Comparison of ENCODE assay signal across 13 cellular contexts in the genomic region with DNA sequence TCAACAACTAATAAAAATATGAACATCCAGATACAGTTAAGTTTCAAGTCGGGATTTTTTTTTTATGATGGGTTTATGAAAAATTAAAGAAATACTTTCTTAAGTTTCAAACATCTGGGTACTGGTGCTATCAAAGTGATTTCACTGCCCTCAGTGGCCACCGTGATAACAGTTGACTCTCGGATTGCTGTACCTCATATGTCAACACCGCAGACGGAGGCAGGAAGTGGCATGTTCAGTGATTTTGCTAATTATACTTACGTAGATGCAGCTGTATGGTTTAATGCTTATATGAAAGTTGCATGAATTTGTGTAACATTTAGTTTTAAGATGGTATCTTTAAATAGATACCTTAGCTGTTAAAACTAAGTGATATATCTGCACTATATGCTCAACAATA. TPM values are rescaled to one million over a fixed set of nuclear protein-coding genes. Genes with fewer than 3 reads are reported as not detected.
DNase-seq lines count a peak whose midpoint lies in the region; ATAC-seq lines count a peak whose summit lies in the region.
"Had no signal": no experiment of that assay in that cellular context is flagged by ENCODE, and none has a peak within 500 bp of the region (broad histone marks: within the 10 kb centered on the region; RNA-seq: fewer than 3 reads in every experiment).

No MANE protein-coding gene starts in this region.

- H4K20me1 ChIP-seq in BLaER1 treated with 17β-estradiol and CSF1 and Interleukin-3, amounts not matched to agents 10 nM and 100 nM = no peaks in the 10 kb centered on the region; a peak in 1 of 22 replicates

- no peaks in the 10 kb centered on the region for H3K27me3 Mint-ChIP-seq in activated T-helper 17 cell treated with anti-CD3 and anti-CD28 coated beads, Interleukin-2, amount 50 U/mL, for 72 hours
- no peaks in the 10 kb centered on the region for H3K27me3 Mint-ChIP-seq in naive B cell

- peaks cover 52 to 84% (median 66%) of the 10 kb centered on the region in 11 experiments for H3K36me3 ChIP-seq in BLaER1 treated with 17β-estradiol and CSF1 and Interleukin-3, amounts not matched to agents 10 nM and 100 nM

- H3K4me3 Mint-ChIP-seq in activated T-helper 17 cell treated with anti-CD3 and anti-CD28 coated beads, Interleukin-2, amount 50 U/mL, for 72 hours = peak overlapping the region; percentile 5
- H3K4me3 Mint-ChIP-seq in naive B cell = no peak overlapping the region

- DNase-seq in Jurkat, Clone E6-1 (ENCODE audit: low read depth, low spot score) = peak; percentile 70
- DNase-seq in naive B cell = no peak
- DNase-seq in NCI-H128 (lab: John Stamatoyannopoulos, UW; ENCODE audit: unreplicated experiment) = no peak
- DNase-seq in DMS53 (lab: John Stamatoyannopoulos, UW) = no peak
- DNase-seq: dorsolateral prefrontal cortex, NCI-H2227 treated with DMSO at 0.1 percent for 48 hours, pancreas, SJCRH30 had no signal

- H3K9me3 ChIP-seq in BLaER1 treated with 17β-estradiol and CSF1 and Interleukin-3, amounts not matched to agents 10 nM and 100 nM (replicated peaks in 1 of 11) = no peaks in the 10 kb centered on the region; a peak in 1 of 22 replicates
- H3K9me3 ChIP-seq: pancreas, SJCRH30 had no signal

- H3K9ac ChIP-seq in BLaER1 treated with 17β-estradiol and CSF1 and Interleukin-3, amounts not matched to agents 10 nM and 100 nM = no peak overlapping the region

- no peak overlapping the region; a peak in 1 of 20 replicates for H3K4me3 ChIP-seq in BLaER1 treated with 17β-estradiol and CSF1 and Interleukin-3, amounts not matched to agents 10 nM and 100 nM
- H3K4me3 ChIP-seq in Jurkat, Clone E6-1 (ENCODE audit: low read length) = no peak overlapping the region
- H3K4me3 ChIP-seq: dorsolateral prefrontal cortex, pancreas, SJCRH30 had no signal

- no peaks in the 10 kb centered on the region for H3K4me1 Mint-ChIP-seq in activated T-helper 17 cell treated with anti-CD3 and anti-CD28 coated beads, Interleukin-2, amount 50 U/mL, for 72 hours
- peaks cover 5 to 11% (median 7%) of the 10 kb centered on the region in 3 donors for H3K4me1 Mint-ChIP-seq in naive B cell

- H3K9me3 Mint-ChIP-seq in activated T-helper 17 cell treated with anti-CD3 and anti-CD28 coated beads, Interleukin-2, amount 50 U/mL, for 72 hours = no peaks in the 10 kb centered on the region
- H3K9me3 Mint-ChIP-seq in naive B cell = no peaks in the 10 kb centered on the region

- H3K27me3 ChIP-seq in BLaER1 treated with 17β-estradiol and CSF1 and Interleukin-3, amounts not matched to agents 10 nM and 100 nM = no peaks in the 10 kb centered on the region
- H3K27me3 ChIP-seq: dorsolateral prefrontal cortex, pancreas, SJCRH30 had no signal

- H3K36me3 Mint-ChIP-seq in activated T-helper 17 cell treated with anti-CD3 and anti-CD28 coated beads, Interleukin-2, amount 50 U/mL, for 72 hours (ENCODE audit: low read depth) = peaks cover 63% of the 10 kb centered on the region
- H3K36me3 Mint-ChIP-seq in naive B cell = peaks cover 10 to 15% of the 10 kb centered on the region in 2 donors

- H3K4me2 ChIP-seq in BLaER1 treated with 17β-estradiol and CSF1 and Interleukin-3, amounts not matched to agents 10 nM and 100 nM = peak overlapping the region in 10 of 11 experiments; percentile 22 to 73 (median 52); a peak in 13 of 22 replicates

- peak; percentile 83 for ATAC-seq in activated T-helper 17 cell treated with anti-CD3 and anti-CD28 coated beads, Interleukin-2, amount 50 U/mL, for 72 hours (replicated peaks)
- ATAC-seq in naive B cell (ENCODE audit: low read depth in 2 of 2) (peak; percentile 72 to 74), HG03095 (IDR thresholded peaks at IDR 0.05; ENCODE audit: unreplicated experiment) (no peak), HG02938 (IDR thresholded peaks at IDR 0.05; ENCODE audit: unreplicated experiment) (no peak)
- ATAC-seq: HCT116, pancreas had no signal

- peak overlapping the region in 7 of 11 experiments; percentile 35 to 64 (median 57); a peak in 11 of 22 replicates for H3K27ac ChIP-seq in BLaER1 treated with 17β-estradiol and CSF1 and Interleukin-3, amounts not matched to agents 10 nM and 100 nM
- H3K27ac ChIP-seq: dorsolateral prefrontal cortex, pancreas, SJCRH30 had no signal

- H3K27ac Mint-ChIP-seq in activated T-helper 17 cell treated with anti-CD3 and anti-CD28 coated beads, Interleukin-2, amount 50 U/mL, for 72 hours = peak overlapping the region; percentile 39
- H3K27ac Mint-ChIP-seq in naive B cell = peak overlapping the region in 4 of 6 donors; percentile 28 to 83 (median 78)

- peaks cover 8 to 29% (median 19%) of the 10 kb centered on the region in 10 experiments for H3K4me1 ChIP-seq in BLaER1 treated with 17β-estradiol and CSF1 and Interleukin-3, amounts not matched to agents 10 nM and 100 nM
- H3K4me1 ChIP-seq: pancreas, SJCRH30 had no signal

RNA-seq across cellular contexts. Expression of a gene that starts 20.8 kb away (rescaled TPM):
- not detected for polyA plus RNA-seq in Jurkat, Clone E6-1 (2012; ENCODE audit: insufficient read depth, insufficient read length)
- total RNA-seq in activated T-helper 17 cell treated with anti-CD3 and anti-CD28 coated beads, Interleukin-2, amount 50 U/mL, for 72 hours = 1 to 10 TPM; 1.4 to 7.6 TPM
- 1 to 10 TPM in 2 of 6 donors, under 1 TPM in 3, not detected in 1; 0.39 to 2.0 (median 0.61) TPM for polyA plus RNA-seq in naive B cell (ENCODE audit: low read depth in 6 of 6)

Comparison
In these comparisons a context has a peak if more than half of its experiments do, and no peak if none do; other contexts are left out.
1. ATAC-seq: peak in activated T-helper 17 cell treated with anti-CD3 and anti-CD28 coated beads, Interleukin-2, amount 50 U/mL, for 72 hours (single experiment) and naive B cell (2 of 2); none in HG03095 (single experiment) and HG02938 (single experiment).